15 cellular contexts compared by ENCODE assay signal in the genomic region with DNA sequence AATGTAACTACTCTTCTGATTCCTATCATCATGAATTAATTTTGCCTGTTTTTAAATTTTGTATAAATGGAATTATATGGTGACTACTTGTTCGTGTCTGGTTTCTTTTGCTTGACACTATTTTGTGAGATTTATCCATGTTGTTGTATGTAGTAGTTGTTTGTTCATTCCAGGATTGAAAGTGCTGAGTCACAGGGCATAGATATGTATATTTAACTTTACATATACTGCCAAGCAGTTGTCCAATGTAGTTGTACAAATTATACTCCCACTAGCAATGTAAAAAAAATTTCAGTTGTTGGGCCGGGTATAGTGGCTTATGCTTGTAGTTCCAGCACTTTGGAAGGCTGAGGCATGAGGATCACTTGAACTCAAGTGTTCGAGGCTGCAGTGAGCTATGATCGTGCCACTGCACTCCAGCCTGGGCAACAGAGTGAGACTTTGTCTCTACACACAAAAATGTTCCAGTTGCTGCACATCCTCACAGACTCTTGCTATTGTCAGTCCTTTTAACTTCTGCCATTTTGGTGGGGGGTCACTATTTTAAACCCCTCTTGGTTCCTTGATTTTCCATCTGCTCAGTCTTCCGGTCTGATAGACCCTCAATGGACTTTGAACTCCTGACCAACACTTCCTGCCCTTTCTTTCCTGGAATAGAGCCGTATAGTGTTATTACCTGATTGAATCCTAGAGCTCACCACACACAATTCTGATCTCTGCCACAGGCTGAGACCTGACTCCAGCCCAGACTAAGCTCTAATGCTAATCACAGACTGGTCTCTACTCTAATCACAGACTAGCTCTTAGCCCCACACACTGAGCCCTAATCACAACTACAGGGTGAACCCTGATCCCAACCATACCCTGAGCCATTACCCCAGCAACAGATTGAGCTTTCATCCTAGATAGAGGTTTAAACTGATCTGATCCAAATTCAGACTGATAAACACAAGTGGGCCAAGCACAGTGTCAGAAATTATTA.
DNase-seq lines count a peak whose midpoint lies in the region; ATAC-seq and TF ChIP-seq lines count a peak whose summit lies in the region.
"Had no signal": no experiment of that assay in that cellular context is flagged by ENCODE, and none has a peak within 500 bp of the region (broad histone marks: within the 10 kb centered on the region; RNA-seq: fewer than 3 reads in every experiment).

No MANE protein-coding gene starts in this region.

- peak overlapping the region; percentile 50 for H2AFZ ChIP-seq in ACC112 (ENCODE audit: low read length, unreplicated experiment)

- ATAC-seq in T-cell (replicated peaks in 1 of 4) (peak in 2 of 4 experiments; percentile 31 to 35), left colon (peak; percentile 61), HG02970 (IDR thresholded peaks at IDR 0.05; ENCODE audit: low FRiP score, unreplicated experiment) (no peak), gastrocnemius medialis (no peak)
- ATAC-seq: gastroesophageal sphincter had no signal

- H3K27me3 ChIP-seq in ACC112 (ENCODE audit: insufficient read depth, low read length) (peaks cover 9% of the 10 kb centered on the region; the same call in 1 of the 2 replicates), DOHH2 (ENCODE audit: control insufficient read depth, low read length) (no peaks in the 10 kb centered on the region), gastrocnemius medialis (no peaks in the 10 kb centered on the region), uterus (no peaks in the 10 kb centered on the region)
- H3K27me3 ChIP-seq: BE2C, gastroesophageal sphincter had no signal

- no peaks in the 10 kb centered on the region for H3K9me2 ChIP-seq in DOHH2 (replicated peaks; ENCODE audit: control insufficient read depth, low read length)

- in situ Hi-C loops in gastrocnemius medialis (cut with MboI; ENCODE audit: low sequenced_read_pairs in 4 of 4): no loop called here

- H3K36me3 ChIP-seq in ACC112 (ENCODE audit: insufficient read depth, low read length): no peaks in the 10 kb centered on the region
- no peaks in the 10 kb centered on the region for H3K36me3 ChIP-seq in DOHH2 (ENCODE audit: control insufficient read depth, low read length)
- no peaks in the 10 kb centered on the region for H3K36me3 ChIP-seq in gastrocnemius medialis
- no peaks in the 10 kb centered on the region for H3K36me3 ChIP-seq in uterus
- H3K36me3 ChIP-seq: BE2C, gastroesophageal sphincter had no signal

- H3K4me1 Mint-ChIP-seq in T-cell: peaks cover 16 to 30% (median 23%) of the 10 kb centered on the region in 3 donors

- CTCF ChIA-PET in T-cell (lab: Charles Lee): interaction anchor here (0.6 to 1.9 kb wide), 5 partner anchors 27 to 1705 kb away, joined by 3 to 5 read pairs (median 4); no protein-coding TSS in a partner anchor

- H3K4me3 ChIP-seq in ACC112 (ENCODE audit: low read depth, low read length): no peak overlapping the region
- no peak overlapping the region; the same call in 1 of the 2 replicates for H3K4me3 ChIP-seq in DOHH2 (ENCODE audit: low read length)
- no peak overlapping the region for H3K4me3 ChIP-seq in gastrocnemius medialis
- H3K4me3 ChIP-seq in uterus: no peak overlapping the region
- H3K4me3 ChIP-seq: gastroesophageal sphincter had no signal

- H3K9me3 ChIP-seq in DOHH2 (ENCODE audit: control insufficient read depth, insufficient read depth, low read length) (no peaks in the 10 kb centered on the region), gastrocnemius medialis (no peaks in the 10 kb centered on the region), uterus (no peaks in the 10 kb centered on the region)
- H3K9me3 ChIP-seq: BE2C, gastroesophageal sphincter had no signal

- DNase-seq in T-cell (no peak), left colon (no peak), gastrocnemius medialis (no peak), NOMO-1 (lab: John Stamatoyannopoulos, UW; ENCODE audit: unreplicated experiment in 2 of 2) (no peak), uterus (no peak)
- DNase-seq: activated CD4-positive, alpha-beta T cell treated with anti-CD3 and anti-CD28 coated beads, Interleukin-2, amount 50 U/mL, for 48 hours; activated gamma-delta T cell; BE2C; KG1; NCI-H1436; NCI-H526 treated with DMSO at 0.1 percent for 48 hours had no signal

- no peaks in the 10 kb centered on the region for H3K36me3 Mint-ChIP-seq in T-cell

- peak overlapping the region in 2 of 3 donors; percentile 17 to 64 for H3K4me3 Mint-ChIP-seq in T-cell

- peak overlapping the region; percentile 63 to 64 for H3K27ac Mint-ChIP-seq in T-cell

- no peaks in the 10 kb centered on the region for H3K9me3 Mint-ChIP-seq in T-cell

- TF ChIP-seq POLR2A in gastrocnemius medialis (IDR thresholded peaks at IDR 0.05): no peak
- TF ChIP-seq POLR2A in uterus (IDR thresholded peaks at IDR 0.05): no peak

- no peaks in the 10 kb centered on the region for H3K4me1 ChIP-seq in ACC112 (ENCODE audit: control insufficient read depth, insufficient read depth, low read length, unreplicated experiment)
- H3K4me1 ChIP-seq in DOHH2 (ENCODE audit: control insufficient read depth, low read length): peaks cover 31% of the 10 kb centered on the region
- no peaks in the 10 kb centered on the region for H3K4me1 ChIP-seq in gastrocnemius medialis
- no peaks in the 10 kb centered on the region for H3K4me1 ChIP-seq in uterus
- H3K4me1 ChIP-seq: gastroesophageal sphincter had no signal

- H3K4me2 ChIP-seq in DOHH2 (ENCODE audit: low read length): peak overlapping the region; percentile 40; the same call in 1 of the 2 replicates

- no peak overlapping the region for H3K27ac ChIP-seq in ACC112 (ENCODE audit: low read depth, low read length)
- H3K27ac ChIP-seq in DOHH2 (ENCODE audit: low read depth, low read length): no peak overlapping the region
- no peak overlapping the region for H3K27ac ChIP-seq in gastrocnemius medialis
- H3K27ac ChIP-seq in uterus: no peak overlapping the region
- H3K27ac ChIP-seq: gastroesophageal sphincter had no signal

- no peaks in the 10 kb centered on the region for H3K79me2 ChIP-seq in ACC112 (ENCODE audit: control insufficient read depth, insufficient read depth, low read length, unreplicated experiment)
- H3K79me2 ChIP-seq in DOHH2 (ENCODE audit: control insufficient read depth, low read length): no peaks in the 10 kb centered on the region

- intact Hi-C loops in left colon (cut with DNase I, micrococcal nuclease): no loop called here
- intact Hi-C loops in gastrocnemius medialis (cut with DNase I; ENCODE audit: low total_unique reads): loop anchor here (5.0 kb wide), 1 partner anchor 69 kb away; a partner anchor contains a TSS
- intact Hi-C loops in uterus (cut with DNase I; ENCODE audit: low total_unique reads): no loop called here

- TF ChIP-seq CTCF in DOHH2 (IDR thresholded peaks at IDR 0.05; ENCODE audit: low read depth, low read length, poor library complexity, severe bottlenecking): no peak
- TF ChIP-seq CTCF in gastrocnemius medialis (IDR thresholded peaks at IDR 0.05 in 4 of 5, conservative IDR thresholded peaks at IDR 0.05 in 1 of 5): no peak
- no peak for TF ChIP-seq CTCF in uterus (IDR thresholded peaks at IDR 0.05)

- H3F3A ChIP-seq in DOHH2 (ENCODE audit: control insufficient read depth, insufficient read depth): no peaks in the 10 kb centered on the region; the same call in 1 of the 2 replicates

- no peaks in the 10 kb centered on the region for H3K27me3 Mint-ChIP-seq in T-cell

- no peaks in the 10 kb centered on the region for H4K20me1 ChIP-seq in DOHH2 (ENCODE audit: control insufficient read depth, insufficient read depth, low read depth, low read length)

- POLR2A ChIA-PET in T-cell (lab: Charles Lee): interaction anchor here (0.6 to 1.1 kb wide), 4 partner anchors 10 to 679 kb away, joined by 6 to 7 read pairs (median 6); no protein-coding TSS in a partner anchor
